ENCODE assay signal across 9 cellular contexts in genomic region chr19:6047741-6048231, GRCh38.
DNase-seq lines count a peak whose midpoint lies in the region; ATAC-seq, FAIRE-seq and TF ChIP-seq lines count a peak whose summit lies in the region.
"Had no signal": no experiment of that assay in that cellular context is flagged by ENCODE, and none has a peak within 500 bp of the region (broad histone marks: within the 10 kb centered on the region; RNA-seq: fewer than 3 reads in every experiment).

No MANE protein-coding gene starts in this region.

- no peak overlapping the region for H2BK15ac ChIP-seq in neuronal stem cell (ENCODE audit: low read length)

- peaks cover 15% of the 10 kb centered on the region for H3K4me1 Mint-ChIP-seq in GM23338

- H3K4me3 ChIP-seq in A549 (no peak overlapping the region), GM23338 (no peak overlapping the region), epithelial cell of esophagus (ENCODE audit: low read length) (no peak overlapping the region), neuronal stem cell (ENCODE audit: low read length in 2 of 2) (no peak overlapping the region)

- H3K4me1 ChIP-seq in A549, result peaks cover 7% of the 10 kb centered on the region
- peaks cover 3% of the 10 kb centered on the region for H3K4me1 ChIP-seq in GM23338 (ENCODE audit: insufficient read depth)
- peaks cover 0 to 3% of the 10 kb centered on the region in 2 donors for H3K4me1 ChIP-seq in neuronal stem cell (ENCODE audit: control insufficient read depth in 2 of 2, insufficient read depth in 1 of 2, low read depth in 1 of 2, low read length in 2 of 2)

- H3K79me1 ChIP-seq in neuronal stem cell (ENCODE audit: low read depth, low read length), result peaks cover 4% of the 10 kb centered on the region

- H3K27me3 ChIP-seq in GM23338 (ENCODE audit: insufficient read depth), result no peaks in the 10 kb centered on the region
- no peaks in the 10 kb centered on the region for H3K27me3 ChIP-seq in neuronal stem cell (ENCODE audit: control insufficient read depth in 3 of 3, insufficient read depth in 3 of 3, low read depth in 1 of 3, low read length in 3 of 3)

- peak overlapping the region; percentile 71; the same call in 2 of the 3 replicates for H3K4me2 ChIP-seq in A549
- no peak overlapping the region for H3K4me2 ChIP-seq in GM23338
- no peak overlapping the region for H3K4me2 ChIP-seq in neuronal stem cell (ENCODE audit: insufficient read depth, low read length, poor library complexity, severe bottlenecking)

- H2AK5ac ChIP-seq in neuronal stem cell (ENCODE audit: low read depth, low read length), result no peak overlapping the region

- H3K27me3 Mint-ChIP-seq in GM23338 (ENCODE audit: insufficient read depth, low read depth, poor library complexity), result peaks cover 2% of the 10 kb centered on the region
- H3K27me3 Mint-ChIP-seq: activated naive CD8-positive, alpha-beta T cell had no signal

- peak; percentile 67 for TF ChIP-seq CTCF in A549 (IDR thresholded peaks at IDR 0.05)
- TF ChIP-seq CTCF in GM23338 (conservative IDR thresholded peaks at IDR 0.05; ENCODE audit: low read depth in 2 of 2), result peak; percentile 85 to 91
- TF ChIP-seq CTCF in epithelial cell of esophagus (IDR thresholded peaks at IDR 0.05; ENCODE audit: insufficient read depth, low read depth, low read length, missing control alignments), result peak; percentile 67

- no peak overlapping the region for H3K14ac ChIP-seq in neuronal stem cell (ENCODE audit: low read length)

- DNase-seq in A549 (ENCODE audit: low read depth in 1 of 2, low spot score in 1 of 2) (peak in 1 of 2 experiments; percentile 58), GM23338 (ENCODE audit: low spot score) (peak; percentile 88), OCI-M1 (lab: John Stamatoyannopoulos, UW) (peak; percentile 57), epithelial cell of esophagus (ENCODE audit: low read depth) (peak; percentile 49), neuronal stem cell (ENCODE audit: low spot score) (peak; percentile 42), hypothalamus (lab: John Stamatoyannopoulos, UW) (no peak)
- DNase-seq in activated CD4-positive, CD25-positive, alpha-beta regulatory T cell treated with anti-CD3 and anti-CD28 coated beads, Interleukin-2, amount 50 U/mL, for 72 hours, result no peak
- DNase-seq in effector CD8-positive, alpha-beta T cell (lab: John Stamatoyannopoulos, UW), result no peak

- H2BK120ac ChIP-seq in neuronal stem cell (ENCODE audit: low read depth, low read length), result no peak overlapping the region

- H3K27ac Mint-ChIP-seq in GM23338, result no peak overlapping the region
- H3K27ac Mint-ChIP-seq: activated naive CD8-positive, alpha-beta T cell had no signal

- H3K23ac ChIP-seq in neuronal stem cell (ENCODE audit: low read depth, low read length, poor library complexity), result no peak overlapping the region

- no peak for FAIRE-seq in A549 (lab: Jason Lieb, UNC)

- no peak overlapping the region for H4K8ac ChIP-seq in neuronal stem cell (ENCODE audit: low read depth, low read length)

- CTCF ChIA-PET in A549 (lab: Yijun Ruan, JAX), result interaction anchor here (0.6 to 4.9 kb wide), 57 partner anchors 7 to 816 kb away, joined by 3 to 144 read pairs (median 4); partner anchors contain the start of genes ACSBG2 and NRTN

- H3K4me3 Mint-ChIP-seq in GM23338, result no peak overlapping the region
- H3K4me3 Mint-ChIP-seq: activated naive CD8-positive, alpha-beta T cell had no signal

- H3K36me3 Mint-ChIP-seq in GM23338 (ENCODE audit: low read depth), result no peaks in the 10 kb centered on the region

- TF ChIP-seq EP300 in A549 (IDR thresholded peaks at IDR 0.05), result no peak

- 0 out of 2 replicates have a peak overlapping the region, but pooled peaks have one; percentile 32 for H2AFZ ChIP-seq in GM23338
- no peak overlapping the region for H2AFZ ChIP-seq in neuronal stem cell (ENCODE audit: low read length)

- no peaks in the 10 kb centered on the region for H4K20me1 ChIP-seq in GM23338 (replicated peaks; ENCODE audit: insufficient read depth)

- H4K91ac ChIP-seq in neuronal stem cell (ENCODE audit: low read depth, low read length, poor library complexity), result no peak overlapping the region

- H3K27ac ChIP-seq in A549, result no peak overlapping the region
- H3K27ac ChIP-seq in GM23338 (ENCODE audit: low read depth), result no peak overlapping the region
- H3K27ac ChIP-seq in neuronal stem cell (replicated peaks; ENCODE audit: low read length), result no peak overlapping the region

- H3K4ac ChIP-seq in neuronal stem cell (ENCODE audit: low read length), result no peak overlapping the region

- H3K9me2 ChIP-seq in GM23338 (ENCODE audit: insufficient read depth), result no peaks in the 10 kb centered on the region

- no peak for TF ChIP-seq POLR2A in A549 (IDR thresholded peaks at IDR 0.05; ENCODE audit: low read length)

- POLR2A ChIA-PET in A549 (lab: Yijun Ruan, JAX), result interaction anchor here (1.4 kb wide), 1 partner anchor 78 kb away, joined by 3 read pairs; no protein-coding TSS in a partner anchor

- no peaks in the 10 kb centered on the region for H3K9me3 Mint-ChIP-seq in GM23338

- no peak overlapping the region for H3K18ac ChIP-seq in neuronal stem cell (ENCODE audit: low read length)

- H3K79me2 ChIP-seq in GM23338 (replicated peaks; ENCODE audit: insufficient read depth), result no peaks in the 10 kb centered on the region

- peak; percentile 93 for ATAC-seq in A549
- peak; percentile 91 for ATAC-seq in GM23338

- H2BK12ac ChIP-seq in neuronal stem cell (ENCODE audit: low read length), result no peak overlapping the region

- TF ChIP-seq RAD21 in A549 (conservative IDR thresholded peaks at IDR 0.05 in 1 of 2, IDR thresholded peaks at IDR 0.05 in 1 of 2), result peak; percentile 46 to 52

- no peaks in the 10 kb centered on the region for H3K36me3 ChIP-seq in GM23338 (ENCODE audit: insufficient read depth)
- H3K36me3 ChIP-seq in neuronal stem cell (replicated peaks in 1 of 2; ENCODE audit: control insufficient read depth in 2 of 2, insufficient read depth in 2 of 2, low read length in 2 of 2), result peaks cover 0 to 16% of the 10 kb centered on the region in 2 donors

- H3F3A ChIP-seq in GM23338 (replicated peaks; ENCODE audit: low read depth), result no peaks in the 10 kb centered on the region

- H3K9ac ChIP-seq in neuronal stem cell (ENCODE audit: low read depth, low read length, poor library complexity), result no peak overlapping the region

- 53% methylated on average over 8 of the region's 8 CpGs for WGBS in A549 (ENCODE audit: missing lambda C conversion rate)
- WGBS in neuronal stem cell (ENCODE audit: extremely low coverage in 2 of 2, insufficient read length in 2 of 2, insufficient replicate concordance in 1 of 2), 2 donors, result no CpG with 5 or more reads among the region's 8 CpGs

- no peaks in the 10 kb centered on the region for H3K9me3 ChIP-seq in A549
- H3K9me3 ChIP-seq in neuronal stem cell (replicated peaks in 1 of 2; ENCODE audit: control insufficient read depth in 2 of 2, insufficient read depth in 1 of 2, low read depth in 1 of 2, low read length in 2 of 2), result peaks cover 0 to 11% of the 10 kb centered on the region in 2 donors

- no peak overlapping the region for H2BK5ac ChIP-seq in neuronal stem cell (ENCODE audit: low read length)

TF ChIP-seq in A549, 52 proteins besides CTCF, POLR2A, EP300 and RAD21 (continues in another document):
- TF ChIP-seq, protein P1, sequence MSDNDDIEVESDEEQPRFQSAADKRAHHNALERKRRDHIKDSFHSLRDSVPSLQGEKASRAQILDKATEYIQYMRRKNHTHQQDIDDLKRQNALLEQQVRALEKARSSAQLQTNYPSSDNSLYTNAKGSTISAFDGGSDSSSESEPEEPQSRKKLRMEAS (IDR thresholded peaks at IDR 0.05), result no peak
- peak; percentile 63 for TF ChIP-seq SMC3 (IDR thresholded peaks at IDR 0.05)
- no peak for TF ChIP-seq RFX5 (IDR thresholded peaks at IDR 0.05)
- no peak for TF ChIP-seq ZSCAN20 (CRISPR knock-in tag; IDR thresholded peaks at IDR 0.05)
- TF ChIP-seq ZFP36 (IDR thresholded peaks at IDR 0.05; ENCODE audit: borderline replicate concordance, partially characterized antibody), result no peak

TF ChIP-seq in GM23338, 12 proteins besides CTCF, POLR2A, EP300 and RAD21 (continues in another document):
- TF ChIP-seq EZH2 (IDR thresholded peaks at IDR 0.05; ENCODE audit: low read depth, unreplicated experiment) (no peak), CREB1 (CRISPR knock-in tag; IDR thresholded peaks at IDR 0.05; ENCODE audit: low read depth) (no peak), STAT1 (IDR thresholded peaks at IDR 0.05; ENCODE audit: unreplicated experiment) (no peak), EZH2phosphoT487 (IDR thresholded peaks at IDR 0.05; ENCODE audit: unreplicated experiment) (no peak), NANOG (IDR thresholded peaks at IDR 0.05; ENCODE audit: borderline replicate concordance) (no peak), POLR2AphosphoS5 (IDR thresholded peaks at IDR 0.05; ENCODE audit: low read depth) (no peak), ZNF331 (CRISPR knock-in tag; IDR thresholded peaks at IDR 0.05; ENCODE audit: low read depth) (no peak), JUNB (IDR thresholded peaks at IDR 0.05; ENCODE audit: unreplicated experiment) (no peak)
- TF ChIP-seq, protein P2, sequence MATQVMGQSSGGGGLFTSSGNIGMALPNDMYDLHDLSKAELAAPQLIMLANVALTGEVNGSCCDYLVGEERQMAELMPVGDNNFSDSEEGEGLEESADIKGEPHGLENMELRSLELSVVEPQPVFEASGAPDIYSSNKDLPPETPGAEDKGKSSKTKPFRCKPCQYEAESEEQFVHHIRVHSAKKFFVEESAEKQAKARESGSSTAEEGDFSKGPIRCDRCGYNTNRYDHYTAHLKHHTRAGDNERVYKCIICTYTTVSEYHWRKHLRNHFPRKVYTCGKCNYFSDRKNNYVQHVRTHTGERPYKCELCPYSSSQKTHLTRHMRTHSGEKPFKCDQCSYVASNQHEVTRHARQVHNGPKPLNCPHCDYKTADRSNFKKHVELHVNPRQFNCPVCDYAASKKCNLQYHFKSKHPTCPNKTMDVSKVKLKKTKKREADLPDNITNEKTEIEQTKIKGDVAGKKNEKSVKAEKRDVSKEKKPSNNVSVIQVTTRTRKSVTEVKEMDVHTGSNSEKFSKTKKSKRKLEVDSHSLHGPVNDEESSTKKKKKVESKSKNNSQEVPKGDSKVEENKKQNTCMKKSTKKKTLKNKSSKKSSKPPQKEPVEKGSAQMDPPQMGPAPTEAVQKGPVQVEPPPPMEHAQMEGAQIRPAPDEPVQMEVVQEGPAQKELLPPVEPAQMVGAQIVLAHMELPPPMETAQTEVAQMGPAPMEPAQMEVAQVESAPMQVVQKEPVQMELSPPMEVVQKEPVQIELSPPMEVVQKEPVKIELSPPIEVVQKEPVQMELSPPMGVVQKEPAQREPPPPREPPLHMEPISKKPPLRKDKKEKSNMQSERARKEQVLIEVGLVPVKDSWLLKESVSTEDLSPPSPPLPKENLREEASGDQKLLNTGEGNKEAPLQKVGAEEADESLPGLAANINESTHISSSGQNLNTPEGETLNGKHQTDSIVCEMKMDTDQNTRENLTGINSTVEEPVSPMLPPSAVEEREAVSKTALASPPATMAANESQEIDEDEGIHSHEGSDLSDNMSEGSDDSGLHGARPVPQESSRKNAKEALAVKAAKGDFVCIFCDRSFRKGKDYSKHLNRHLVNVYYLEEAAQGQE (IDR thresholded peaks at IDR 0.05; ENCODE audit: unreplicated experiment), result no peak

Comparison
In these comparisons a context has a peak if more than half of its experiments do, and no peak if none do; other contexts are left out.
1. DNase-seq: peak in GM23338 (single experiment), OCI-M1 (single experiment), epithelial cell of esophagus (single experiment) and neuronal stem cell (single experiment); none in hypothalamus (0 of 51), activated CD4-positive, CD25-positive, alpha-beta regulatory T cell treated with anti-CD3 and anti-CD28 coated beads, Interleukin-2, amount 50 U/mL, for 72 hours (single experiment) and effector CD8-positive, alpha-beta T cell (single experiment).
2. Peak in every context shown above with its lines, with median percentiles within 50 percentile points of each other: CTCF ChIP-seq.